2 cellular contexts compared by ENCODE assay signal in genomic region chr2:69969126-69969983, GRCh38.
TF ChIP-seq lines count a peak whose summit lies in the region.

No MANE protein-coding gene starts in this region.

TF ChIP-seq in GM23338, 12 proteins besides CTCF, POLR2A, EP300 and RAD21:
- TF ChIP-seq POLR2AphosphoS5 (IDR thresholded peaks at IDR 0.05; ENCODE audit: low read depth) (no peak), EZH2phosphoT487 (IDR thresholded peaks at IDR 0.05; ENCODE audit: unreplicated experiment) (no peak), ZNF114 (CRISPR knock-in tag; IDR thresholded peaks at IDR 0.05) (no peak), STAT1 (IDR thresholded peaks at IDR 0.05; ENCODE audit: unreplicated experiment) (no peak), ZNF331 (CRISPR knock-in tag; IDR thresholded peaks at IDR 0.05; ENCODE audit: low read depth) (no peak), CREB1 (CRISPR knock-in tag; IDR thresholded peaks at IDR 0.05; ENCODE audit: low read depth) (no peak), REST (IDR thresholded peaks at IDR 0.05; ENCODE audit: unreplicated experiment) (no peak), ETS1 (IDR thresholded peaks at IDR 0.05) (no peak), NANOG (IDR thresholded peaks at IDR 0.05; ENCODE audit: borderline replicate concordance) (no peak), ZNF462 (CRISPR knock-in tag; IDR thresholded peaks at IDR 0.05) (no peak), JUNB (IDR thresholded peaks at IDR 0.05; ENCODE audit: unreplicated experiment) (no peak), EZH2 (IDR thresholded peaks at IDR 0.05; ENCODE audit: low read depth, unreplicated experiment) (no peak)

TF ChIP-seq in H1, 55 proteins besides CTCF, POLR2A, EP300 and RAD21:
- TF ChIP-seq KDM1A (IDR thresholded peaks at IDR 0.05; ENCODE audit: borderline replicate concordance, low read length) (no peak), SIN3A (conservative IDR thresholded peaks at IDR 0.05 in 1 of 2, IDR thresholded peaks at IDR 0.05 in 1 of 2; ENCODE audit: low read depth in 1 of 2, low read length in 2 of 2) (no peak), HDAC6 (IDR thresholded peaks at IDR 0.05; ENCODE audit: low read depth, low read length) (no peak)
